In genomic region chr9:132384376-132384775, GRCh38 we compare ENCODE assay signal across 14 cellular contexts. TPM values are rescaled to one million over a fixed set of nuclear protein-coding genes. Genes with fewer than 3 reads are reported as not detected.
DNase-seq lines count a peak whose midpoint lies in the region; ATAC-seq, FAIRE-seq and TF ChIP-seq lines count a peak whose summit lies in the region.
"Had no signal": no experiment of that assay in that cellular context is flagged by ENCODE, and none has a peak within 500 bp of the region (broad histone marks: within the 10 kb centered on the region; RNA-seq: fewer than 3 reads in every experiment).

No MANE protein-coding gene starts in this region.

- intact Hi-C loops in sigmoid colon (cut with DNase I) = no loop called here

- no peaks in the 10 kb centered on the region for H3K27me3 ChIP-seq in sigmoid colon
- H3K27me3 ChIP-seq: tibial nerve had no signal

- FAIRE-seq in GM12892 (lab: Jason Lieb, UNC) = peak; percentile 83

- TF ChIP-seq CTCF in sigmoid colon (IDR thresholded peaks at IDR 0.05) = no peak

- H3K9me3 Mint-ChIP-seq in activated naive CD8-positive, alpha-beta T cell treated with anti-CD3 and anti-CD28 coated beads, Interleukin-2, amount 50 U/mL, for 24 hours = no peaks in the 10 kb centered on the region
- H3K9me3 Mint-ChIP-seq: activated CD4-positive, alpha-beta memory T cell treated with anti-CD3 and anti-CD28 coated beads, Interleukin-2, amount 10 ng/mL, durations not matched to agents 7 days and 5 days had no signal

- no peak for TF ChIP-seq EP300 in sigmoid colon (IDR thresholded peaks at IDR 0.05)

- H3K9me3 ChIP-seq in sigmoid colon = no peaks in the 10 kb centered on the region
- H3K9me3 ChIP-seq: left ventricle myocardium inferior, tibial nerve had no signal

- peaks cover 15 to 93% (median 28%) of the 10 kb centered on the region in 4 donors for H3K36me3 ChIP-seq in sigmoid colon

- TF ChIP-seq POLR2A in GM12892 (IDR thresholded peaks at IDR 0.05; ENCODE audit: low read depth, low read length) (no peak), sigmoid colon (IDR thresholded peaks at IDR 0.05) (no peak)

- no peaks in the 10 kb centered on the region for H3K4me1 ChIP-seq in sigmoid colon
- H3K4me1 ChIP-seq: left ventricle myocardium inferior, tibial nerve had no signal

- no peak overlapping the region for H3K4me3 Mint-ChIP-seq in activated naive CD8-positive, alpha-beta T cell treated with anti-CD3 and anti-CD28 coated beads, Interleukin-2, amount 50 U/mL, for 24 hours
- H3K4me3 Mint-ChIP-seq: activated CD4-positive, alpha-beta memory T cell treated with anti-CD3 and anti-CD28 coated beads, Interleukin-2, amount 10 ng/mL, durations not matched to agents 7 days and 5 days had no signal

- WGBS in sigmoid colon, 2 donors = 68 to 94% methylated on average over 8 of the region's 8 CpGs

- H3K4me1 Mint-ChIP-seq in activated naive CD8-positive, alpha-beta T cell treated with anti-CD3 and anti-CD28 coated beads, Interleukin-2, amount 50 U/mL, for 24 hours = peaks cover 38% of the 10 kb centered on the region

- ATAC-seq in GM19372 (IDR thresholded peaks at IDR 0.05; ENCODE audit: low read depth, unreplicated experiment) = peak; percentile 43
- peak; percentile 38 for ATAC-seq in HG03378 (IDR thresholded peaks at IDR 0.05; ENCODE audit: unreplicated experiment)
- no peak for ATAC-seq in activated naive CD8-positive, alpha-beta T cell treated with anti-CD3 and anti-CD28 coated beads, Interleukin-2, amount 50 U/mL, for 24 hours

- H3K27me3 Mint-ChIP-seq in activated naive CD8-positive, alpha-beta T cell treated with anti-CD3 and anti-CD28 coated beads, Interleukin-2, amount 50 U/mL, for 24 hours = no peaks in the 10 kb centered on the region
- H3K27me3 Mint-ChIP-seq: activated CD4-positive, alpha-beta memory T cell treated with anti-CD3 and anti-CD28 coated beads, Interleukin-2, amount 10 ng/mL, durations not matched to agents 7 days and 5 days had no signal

- H3K4me3 ChIP-seq in sigmoid colon = no peak overlapping the region
- H3K4me3 ChIP-seq: left ventricle myocardium inferior, smooth muscle cell, tibial nerve had no signal

- H3K27ac Mint-ChIP-seq in activated naive CD8-positive, alpha-beta T cell treated with anti-CD3 and anti-CD28 coated beads, Interleukin-2, amount 50 U/mL, for 24 hours = peak overlapping the region; percentile 56
- H3K27ac Mint-ChIP-seq: activated CD4-positive, alpha-beta memory T cell treated with anti-CD3 and anti-CD28 coated beads, Interleukin-2, amount 10 ng/mL, durations not matched to agents 7 days and 5 days had no signal

- DNase-seq in GM12892 (ENCODE audit: insufficient read length) (no peak), NCI-H524 (lab: John Stamatoyannopoulos, UW) (no peak), COLO829 (ENCODE audit: low spot score) (no peak), sigmoid colon (no peak), dermis blood vessel endothelial cell (no peak)
- DNase-seq in activated naive CD8-positive, alpha-beta T cell treated with anti-CD3 and anti-CD28 coated beads, Interleukin-2, amount 50 U/mL, for 24 hours = no peak
- DNase-seq: activated CD4-positive, alpha-beta memory T cell treated with anti-CD3 and anti-CD28 coated beads, Interleukin-2, amount 10 ng/mL, durations not matched to agents 7 days and 5 days; erythroblast; left ventricle myocardium inferior had no signal

- H3K36me3 Mint-ChIP-seq in activated naive CD8-positive, alpha-beta T cell treated with anti-CD3 and anti-CD28 coated beads, Interleukin-2, amount 50 U/mL, for 24 hours (ENCODE audit: low read depth) = peaks cover 63% of the 10 kb centered on the region

- H3K27ac ChIP-seq in sigmoid colon = no peak overlapping the region
- H3K27ac ChIP-seq: left ventricle myocardium inferior, tibial nerve had no signal

RNA-seq across cellular contexts. Expression of gene TTF1, which starts 22.3 kb away (rescaled TPM):
- 20.4 TPM for polyA plus RNA-seq in GM12892 (2012; ENCODE audit: missing spikeins)
- total RNA-seq in sigmoid colon = 10 to 100 TPM in 3 of 4 donors, 1 to 10 TPM in 1; 8.9 to 20.9 (median 14.2) TPM
- 10 to 100 TPM in 2 of 3 donors, 1 to 10 TPM in 1; 6.6 to 18.3 (median 14.6) TPM for polyA plus RNA-seq in sigmoid colon
- total RNA-seq in dermis blood vessel endothelial cell = 13.6 and 20.3 TPM in 2 replicates

RNA-seq across cellular contexts. Expression of gene CFAP77, which starts 25.6 kb away (rescaled TPM):
- not detected for polyA plus RNA-seq in GM12892 (2012; ENCODE audit: missing spikeins)
- not detected for total RNA-seq in sigmoid colon
- polyA plus RNA-seq in sigmoid colon = not detected
- total RNA-seq in dermis blood vessel endothelial cell = 0.05 and 0.34 TPM in 2 replicates
- total RNA-seq: activated CD4-positive, alpha-beta memory T cell treated with anti-CD3 and anti-CD28 coated beads, Interleukin-2, amount 10 ng/mL, durations not matched to agents 7 days and 5 days; RPMI7951; smooth muscle cell had no signal

RNA-seq across cellular contexts. Expression of gene SETX, which starts 29.6 kb away (rescaled TPM):
- 20.2 TPM for polyA plus RNA-seq in GM12892 (2012; ENCODE audit: missing spikeins)
- total RNA-seq in sigmoid colon = 10 to 100 TPM; 45.5 to 58.2 (median 54.6) TPM
- 10 to 100 TPM in 2 of 3 donors, 1 to 10 TPM in 1; 8.8 to 30.6 (median 10.2) TPM for polyA plus RNA-seq in sigmoid colon
- 92.7 and 123 TPM in 2 replicates for total RNA-seq in dermis blood vessel endothelial cell
